ENCODE assay signal across 2 cellular contexts in genomic region chr22:27028093-27028492, GRCh38.
TF ChIP-seq lines count a peak whose summit lies in the region.

No MANE protein-coding gene starts in this region.

TF ChIP-seq in SK-N-SH, 30 proteins besides CTCF, POLR2A, EP300 and RAD21 (continued from another document):
- peak; percentile 55; the same call in 1 of the 2 replicates for TF ChIP-seq REST (IDR thresholded peaks at IDR 0.05; ENCODE audit: low read depth, low read length)

TF ChIP-seq in SK-N-SH treated with all-trans-retinoic acid at 6 μM for 48 hours, 23 proteins besides CTCF, POLR2A, EP300 and RAD21 (continued from another document):
- TF ChIP-seq TSHZ2 (CRISPR knock-in tag; IDR thresholded peaks at IDR 0.05) (no peak), CREB5 (CRISPR knock-in tag; IDR thresholded peaks at IDR 0.05; ENCODE audit: low read depth) (no peak), ISL1 (CRISPR knock-in tag; IDR thresholded peaks at IDR 0.05) (no peak), PPARA (CRISPR knock-in tag; IDR thresholded peaks at IDR 0.05; ENCODE audit: borderline replicate concordance) (no peak), OSR1 (CRISPR knock-in tag; IDR thresholded peaks at IDR 0.05) (no peak), RARB (CRISPR knock-in tag; IDR thresholded peaks at IDR 0.05) (no peak), ZFP3 (CRISPR knock-in tag; IDR thresholded peaks at IDR 0.05) (no peak), PATZ1 (CRISPR knock-in tag; IDR thresholded peaks at IDR 0.05; ENCODE audit: borderline replicate concordance) (no peak), ZNF565 (CRISPR knock-in tag; conservative IDR thresholded peaks at IDR 0.05; ENCODE audit: low read depth) (no peak), ZNF8 (CRISPR knock-in tag; IDR thresholded peaks at IDR 0.05) (no peak), CSDC2 (CRISPR knock-in tag; IDR thresholded peaks at IDR 0.05) (no peak), CSRNP3 (CRISPR knock-in tag; IDR thresholded peaks at IDR 0.05) (no peak), POU6F1 (CRISPR knock-in tag; IDR thresholded peaks at IDR 0.05; ENCODE audit: borderline replicate concordance, low read depth) (no peak), ARNTL (CRISPR knock-in tag; IDR thresholded peaks at IDR 0.05; ENCODE audit: borderline replicate concordance, low read depth) (no peak)
